1 cellular context compared by ENCODE assay signal in genomic region chr13:45178349-45179142, GRCh38.
TF ChIP-seq lines count a peak whose summit lies in the region.

No MANE protein-coding gene starts in this region.

TF ChIP-seq in HEK293, 187 proteins besides CTCF, POLR2A, EP300 and RAD21 (continued from another document and continues in another):
- peak; percentile 83 for TF ChIP-seq ZNF843 (tag by site-specific recombination; IDR thresholded peaks at IDR 0.05)
- TF ChIP-seq ZNF513 (tag by site-specific recombination; IDR thresholded peaks at IDR 0.05), result no peak
- no peak for TF ChIP-seq ZNF549 (tag by site-specific recombination; IDR thresholded peaks at IDR 0.05)
- TF ChIP-seq PRDM4 (tag by site-specific recombination; IDR thresholded peaks at IDR 0.05), result peak; percentile 68; the same call in 1 of the 2 replicates
- TF ChIP-seq ZXDB (tag by site-specific recombination; IDR thresholded peaks at IDR 0.05), result peak; percentile 79
- no peak for TF ChIP-seq MEIS1 (CRISPR knock-in tag; IDR thresholded peaks at IDR 0.05; ENCODE audit: borderline replicate concordance)
- 0 out of 2 replicates have a peak, but pooled peaks have one; percentile 21 for TF ChIP-seq KLF9 (tag by site-specific recombination; IDR thresholded peaks at IDR 0.05; ENCODE audit: low read depth)
- no peak for TF ChIP-seq ZFP3 (tag by site-specific recombination; IDR thresholded peaks at IDR 0.05; ENCODE audit: low read depth)
- peak; percentile 85 for TF ChIP-seq ZNF366 (tag by site-specific recombination; conservative IDR thresholded peaks at IDR 0.05)
- TF ChIP-seq OSR2 (tag by site-specific recombination; IDR thresholded peaks at IDR 0.05), result peak; percentile 95
- no peak for TF ChIP-seq KLF1 (tag by site-specific recombination; IDR thresholded peaks at IDR 0.05)
- peak; percentile 40; the same call in 1 of the 2 replicates for TF ChIP-seq ZSCAN4 (tag by site-specific recombination; IDR thresholded peaks at IDR 0.05)
- no peak for TF ChIP-seq ZNF121 (tag by site-specific recombination; IDR thresholded peaks at IDR 0.05)
- TF ChIP-seq ZNF24 (tag by site-specific recombination; IDR thresholded peaks at IDR 0.05), result peak; percentile 94
- no peak for TF ChIP-seq ZNF707 (tag by site-specific recombination; IDR thresholded peaks at IDR 0.05)
- no peak for TF ChIP-seq ZNF544 (tag by site-specific recombination; IDR thresholded peaks at IDR 0.05)
- TF ChIP-seq ZNF341 (tag by site-specific recombination; IDR thresholded peaks at IDR 0.05; ENCODE audit: low read depth), result no peak
- TF ChIP-seq ZNF211 (tag by site-specific recombination; IDR thresholded peaks at IDR 0.05; ENCODE audit: low read depth), result no peak
- no peak for TF ChIP-seq ZNF223 (tag by site-specific recombination; IDR thresholded peaks at IDR 0.05)
- peak; percentile 42; the same call in 1 of the 2 replicates for TF ChIP-seq ZNF10 (tag by site-specific recombination; IDR thresholded peaks at IDR 0.05)
- TF ChIP-seq ZSCAN23 (tag by site-specific recombination; IDR thresholded peaks at IDR 0.05), result peak; percentile 78; the same call in 1 of the 2 replicates
- no peak for TF ChIP-seq ZNF280C (tag by site-specific recombination; IDR thresholded peaks at IDR 0.05)
- TF ChIP-seq ZNF585B (tag by site-specific recombination; IDR thresholded peaks at IDR 0.05), result no peak
- TF ChIP-seq ZNF747 (tag by site-specific recombination; IDR thresholded peaks at IDR 0.05), result no peak
- peak; percentile 90 for TF ChIP-seq ZEB2 (tag by site-specific recombination; IDR thresholded peaks at IDR 0.05)
- no peak for TF ChIP-seq ZNF514 (tag by site-specific recombination; IDR thresholded peaks at IDR 0.05)
- no peak for TF ChIP-seq OVOL3 (tag by site-specific recombination; IDR thresholded peaks at IDR 0.05)
- TF ChIP-seq ZFHX2 (tag by site-specific recombination; conservative IDR thresholded peaks at IDR 0.05), result no peak
- no peak for TF ChIP-seq ZBTB20 (tag by site-specific recombination; IDR thresholded peaks at IDR 0.05)
- TF ChIP-seq GFI1B (tag by site-specific recombination; IDR thresholded peaks at IDR 0.05), result peak; percentile 100
- no peak for TF ChIP-seq ZNF704 (tag by site-specific recombination; IDR thresholded peaks at IDR 0.05)
- no peak for TF ChIP-seq ZNF416 (tag by site-specific recombination; IDR thresholded peaks at IDR 0.05)
- peak; percentile 82 for TF ChIP-seq ZFP69B (tag by site-specific recombination; IDR thresholded peaks at IDR 0.05)
- no peak for TF ChIP-seq KLF7 (tag by site-specific recombination; IDR thresholded peaks at IDR 0.05; ENCODE audit: borderline replicate concordance)
- no peak for TF ChIP-seq ZNF664 (tag by site-specific recombination; IDR thresholded peaks at IDR 0.05)
- TF ChIP-seq ZNF155 (tag by site-specific recombination; IDR thresholded peaks at IDR 0.05), result no peak
- peak; percentile 49; the same call in 1 of the 2 replicates for TF ChIP-seq PRDM10 (tag by site-specific recombination; IDR thresholded peaks at IDR 0.05)
- peak; percentile 50; the same call in 1 of the 2 replicates for TF ChIP-seq REST (tag by site-specific recombination; IDR thresholded peaks at IDR 0.05)
- no peak for TF ChIP-seq KLF16 (tag by site-specific recombination; IDR thresholded peaks at IDR 0.05)
- TF ChIP-seq ZNF426 (tag by site-specific recombination; IDR thresholded peaks at IDR 0.05), result no peak
- TF ChIP-seq BCL11B (tag by site-specific recombination; IDR thresholded peaks at IDR 0.05; ENCODE audit: low read depth), result peak; percentile 86
- TF ChIP-seq KLF17 (tag by site-specific recombination; IDR thresholded peaks at IDR 0.05), result peak; percentile 77
- TF ChIP-seq ZBTB1 (tag by site-specific recombination; IDR thresholded peaks at IDR 0.05), result no peak
- TF ChIP-seq ZNF629 (tag by site-specific recombination; IDR thresholded peaks at IDR 0.05), result peak; percentile 96
- no peak for TF ChIP-seq ZNF266 (tag by site-specific recombination; IDR thresholded peaks at IDR 0.05; ENCODE audit: low read depth)
- no peak for TF ChIP-seq BCL6B (tag by site-specific recombination; IDR thresholded peaks at IDR 0.05)
- TF ChIP-seq PRDM1 (tag by site-specific recombination; IDR thresholded peaks at IDR 0.05), result peak; percentile 82
- TF ChIP-seq ZNF76 (tag by site-specific recombination; IDR thresholded peaks at IDR 0.05; ENCODE audit: borderline replicate concordance, low read depth), result peak; percentile 59; the same call in 1 of the 2 replicates
- TF ChIP-seq ZNF610 (tag by site-specific recombination; IDR thresholded peaks at IDR 0.05; ENCODE audit: borderline replicate concordance), result 0 out of 2 replicates have a peak, but pooled peaks have one; percentile 38
- no peak for TF ChIP-seq ZNF433 (tag by site-specific recombination; IDR thresholded peaks at IDR 0.05; ENCODE audit: low read depth)
